In genomic region chr9:129676287-129676686, GRCh38 we compare ENCODE assay signal across 17 cellular contexts. TPM values are rescaled to one million over a fixed set of nuclear protein-coding genes. Genes with fewer than 3 reads are reported as not detected.
DNase-seq lines count a peak whose midpoint lies in the region; ATAC-seq, FAIRE-seq and TF ChIP-seq lines count a peak whose summit lies in the region.
"Had no signal": no experiment of that assay in that cellular context is flagged by ENCODE, and none has a peak within 500 bp of the region (broad histone marks: within the 10 kb centered on the region; RNA-seq: fewer than 3 reads in every experiment).

No MANE protein-coding gene starts in this region.

- no peaks in the 10 kb centered on the region for H3K9me1 ChIP-seq in K562 (ENCODE audit: control insufficient read depth, insufficient read depth, low read length)

- no peaks in the 10 kb centered on the region for H3K36me3 ChIP-seq in HEK293 (ENCODE audit: control insufficient read depth in 2 of 2, insufficient read depth in 1 of 2, low read length in 2 of 2)
- no peaks in the 10 kb centered on the region for H3K36me3 ChIP-seq in K562 (ENCODE audit: control insufficient read depth, insufficient read depth, low read length)

- H3K27ac ChIP-seq in HEK293 (ENCODE audit: extremely low read depth, low read depth, low read length) (no peak overlapping the region), K562 (ENCODE audit: extremely low read depth, low read depth, low read length) (no peak overlapping the region), skin epidermis (peak overlapping the region in 13 of 21 experiments; percentile 3 to 81 (median 42))

- CTCF ChIA-PET in HEK293 (lab: Yijun Ruan, JAX) = interaction anchor here (0.9 to 1.9 kb wide), 4 partner anchors 9 to 544 kb away, joined by 3 to 5 read pairs (median 3); no protein-coding TSS in a partner anchor
- CTCF ChIA-PET in K562 (lab: Yijun Ruan, JAX; ENCODE audit: low intra/inter-chr PET ratio) = no interaction called here

- no peak overlapping the region for H3K9ac ChIP-seq in K562 (ENCODE audit: insufficient read depth in 1 of 2, low read depth in 2 of 2, low read length in 2 of 2)
- H3K9ac ChIP-seq: SK-N-SH had no signal

- ATAC-seq in K562 = no peak
- ATAC-seq in HG02981 (IDR thresholded peaks at IDR 0.05; ENCODE audit: unreplicated experiment) = no peak

- FAIRE-seq in K562 (lab: Jason Lieb, UNC) = no peak
- FAIRE-seq: RCC 7860 had no signal

- H4K20me1 ChIP-seq in K562 (replicated peaks; ENCODE audit: control insufficient read depth, insufficient read depth, low read length) = peaks cover 35% of the 10 kb centered on the region

- no peaks in the 10 kb centered on the region for H3K79me2 ChIP-seq in K562 (ENCODE audit: control insufficient read depth, insufficient read depth, low read length)

- H3K4me1 ChIP-seq in HEK293 (ENCODE audit: control insufficient read depth, insufficient read depth, low read length) (no peaks in the 10 kb centered on the region), K562 (replicated peaks in 1 of 2; ENCODE audit: control insufficient read depth in 2 of 2, insufficient read depth in 2 of 2, low read length in 2 of 2) (peaks cover 0 to 35% of the 10 kb centered on the region in 2 experiments; a peak in 2 of 5 replicates)

- no peak for TF ChIP-seq POLR2A in K562 (conservative IDR thresholded peaks at IDR 0.05)

- DNase-seq in K562 (ENCODE audit: extremely low read depth in 1 of 4, low spot score in 3 of 4) (no peak), NCI-H82 treated with DMSO at 0.1 percent for 48 hours (lab: John Stamatoyannopoulos, UW; ENCODE audit: unreplicated experiment) (no peak), NCI-H82 (lab: John Stamatoyannopoulos, UW) (no peak)
- DNase-seq: COR-L47, DMS153, EL, GOT3, NCI-H1105 treated with DMSO at 0.1 percent for 48 hours, NCI-H345, Right ventricle myocardium superior had no signal

- TF ChIP-seq CTCF in HEK293 (tag by site-specific recombination; IDR thresholded peaks at IDR 0.05) (no peak), K562 (IDR thresholded peaks at IDR 0.05 in 2 of 3, conservative IDR thresholded peaks at IDR 0.05 in 1 of 3; ENCODE audit: insufficient read depth in 2 of 3, low read depth in 1 of 3, low read length in 3 of 3) (no peak)

- H3K4me2 ChIP-seq in K562 (ENCODE audit: insufficient read depth, low read length) = no peak overlapping the region
- H3K4me2 ChIP-seq: SK-N-SH had no signal

- no peak overlapping the region for H2AFZ ChIP-seq in K562 (ENCODE audit: low read depth, low read length)

- no peaks in the 10 kb centered on the region for H3K9me3 ChIP-seq in HEK293 (ENCODE audit: control insufficient read depth, insufficient read depth, low read depth, low read length)
- peaks cover 2% of the 10 kb centered on the region; the same call in 1 of the 2 replicates for H3K9me3 ChIP-seq in K562 (replicated peaks; ENCODE audit: control insufficient read depth, insufficient read depth, low read depth, low read length)
- H3K9me3 ChIP-seq: SK-N-SH had no signal

- no peak overlapping the region for H3K4me3 ChIP-seq in HEK293 (ENCODE audit: low read depth, low read length)
- H3K4me3 ChIP-seq in K562 = no peak overlapping the region
- no peak overlapping the region for H3K4me3 ChIP-seq in skin epidermis

- TF ChIP-seq RAD21 in K562 (CRISPR knock-in tag; conservative IDR thresholded peaks at IDR 0.05 in 1 of 2, IDR thresholded peaks at IDR 0.05 in 1 of 2) = no peak

- POLR2A ChIA-PET in HEK293 (lab: Yijun Ruan, JAX) (no interaction called here), K562 (lab: Yijun Ruan, JAX) (interaction anchor here (0.6 to 0.7 kb wide), 5 partner anchors 11 to 1363 kb away, joined by 3 to 4 read pairs (median 3); no protein-coding TSS in a partner anchor)

- no TSS peak for BruUV-seq in K562 (replicated peaks; lab: Mats Ljungman, UMichigan)

- H3K27me3 ChIP-seq in K562 (ENCODE audit: control insufficient read depth in 2 of 2, insufficient read depth in 2 of 2, low read length in 2 of 2) = peaks cover 39 to 78% of the 10 kb centered on the region in 2 experiments

- intact Hi-C loops in K562 (cut with micrococcal nuclease) = loop anchor here (10.0 kb wide), 1 partner anchor 981 kb away; no protein-coding TSS in a partner anchor

- in situ Hi-C loops in K562 (cut with MboI) = loop anchor here (10.0 kb wide), 1 partner anchor 1461 kb away; no protein-coding TSS in a partner anchor

- 10% methylated on average over 4 of the region's 4 CpGs for WGBS in K562 (ENCODE audit: insufficient coverage, low coverage, missing lambda C conversion rate)

- TF ChIP-seq EP300 in K562 (IDR thresholded peaks at IDR 0.05; ENCODE audit: low read length) = no peak

RNA-seq across cellular contexts. Expression of gene PRRX2, which starts 10.8 kb away (rescaled TPM):
- total RNA-seq in K562 (2011; cell fraction: chromatin; rRNA removed; ENCODE audit: low replicate concordance) = not detected in 2 replicates
- not detected in 2 replicates for total RNA-seq in K562 (2011; cell fraction: nucleolus; rRNA removed)
- not detected in 2 replicates for total RNA-seq in K562 (2011; cell fraction: nucleoplasm; rRNA removed)
- total RNA-seq in K562 (2014; rRNA removed) (not detected in 2 replicates), K562 (2014; rRNA removed; fragmentation: Illumina TruSeq; extraction: Trizol) (not detected in 2 replicates), K562 (2015; rRNA removed; fragmentation: Illumina TruSeq; extraction: Trizol) (not detected in 2 replicates), K562 (2021) (not detected in 2 replicates)
- polyA plus RNA-seq in K562 (2011; rRNA removed) (not detected in 2 replicates), K562 (2014; fragmentation: Illumina TruSeq; extraction: Trizol) (not detected in 2 replicates), K562 (2014; fragmentation: Nextera tagmentation; extraction: Ambion mirVana) (not detected), K562 (2014; rRNA removed) (0.21 TPM in 1 of 2 replicates, not detected in the other)
- 0.18 TPM in 1 of 2 replicates, not detected in the other for polyA plus RNA-seq in K562 (2011; cell fraction: cytosol; rRNA removed)
- 0.13 TPM in 1 of 2 replicates, not detected in the other for polyA plus RNA-seq in K562 (2011; cell fraction: nucleus; rRNA removed)
- not detected in 2 replicates for polyA plus RNA-seq in K562 (2012)
- not detected in 2 replicates for polyA minus RNA-seq in K562 (2011; rRNA and poly(A)+ RNA removed)
- polyA minus RNA-seq in K562 (2011; cell fraction: cytosol; rRNA and poly(A)+ RNA removed) = not detected in 2 replicates
- not detected in 2 replicates for polyA minus RNA-seq in K562 (2011; cell fraction: nucleus; rRNA and poly(A)+ RNA removed)
- total RNA-seq: LHCN-M2 had no signal
- polyA plus RNA-seq: IgD-negative memory B cell had no signal

RNA-seq across cellular contexts. Expression of gene ASB6, which starts 34.3 kb away (rescaled TPM):
- 8.0 and 24.6 TPM in 2 replicates for total RNA-seq in K562 (2011; cell fraction: chromatin; rRNA removed; ENCODE audit: low replicate concordance)
- total RNA-seq in K562 (2011; cell fraction: nucleolus; rRNA removed) = 20.2 and 20.4 TPM in 2 replicates
- 10.2 and 12.6 TPM in 2 replicates for total RNA-seq in K562 (2011; cell fraction: nucleoplasm; rRNA removed)
- total RNA-seq in K562 (2014; rRNA removed) (12.4 and 15.8 TPM in 2 replicates), K562 (2014; rRNA removed; fragmentation: Illumina TruSeq; extraction: Trizol) (4.1 and 4.9 TPM in 2 replicates), K562 (2015; rRNA removed; fragmentation: Illumina TruSeq; extraction: Trizol) (8.6 TPM in 2 replicates), K562 (2021) (17.1 and 17.3 TPM in 2 replicates)
- polyA plus RNA-seq in K562 (2011; rRNA removed) (11.3 and 13.1 TPM in 2 replicates), K562 (2014; fragmentation: Illumina TruSeq; extraction: Trizol) (12.8 and 13.1 TPM in 2 replicates), K562 (2014; fragmentation: Nextera tagmentation; extraction: Ambion mirVana) (1 to 10 TPM in 1 of 2 experiments, under 1 TPM in 1; 0.92 to 1.1 TPM), K562 (2014; rRNA removed) (17.8 and 19.5 TPM in 2 replicates)
- 10.5 and 18.2 TPM in 2 replicates for polyA plus RNA-seq in K562 (2011; cell fraction: cytosol; rRNA removed)
- polyA plus RNA-seq in K562 (2011; cell fraction: nucleus; rRNA removed) = 26.0 and 42.0 TPM in 2 replicates
- 11.4 and 12.4 TPM in 2 replicates for polyA plus RNA-seq in K562 (2012)
- 3.6 and 4.9 TPM in 2 replicates for polyA minus RNA-seq in K562 (2011; rRNA and poly(A)+ RNA removed)
- 5.0 and 6.1 TPM in 2 replicates for polyA minus RNA-seq in K562 (2011; cell fraction: cytosol; rRNA and poly(A)+ RNA removed)
- 7.3 and 9.0 TPM in 2 replicates for polyA minus RNA-seq in K562 (2011; cell fraction: nucleus; rRNA and poly(A)+ RNA removed)

RNA-seq across cellular contexts. Expression of gene NTMT1, which starts 50.3 kb away (rescaled TPM):
- total RNA-seq in K562 (2011; cell fraction: chromatin; rRNA removed; ENCODE audit: low replicate concordance) = 28.6 and 94.1 TPM in 2 replicates
- 70.3 and 71.4 TPM in 2 replicates for total RNA-seq in K562 (2011; cell fraction: nucleolus; rRNA removed)
- total RNA-seq in K562 (2011; cell fraction: nucleoplasm; rRNA removed) = 51.0 and 57.9 TPM in 2 replicates
- total RNA-seq in K562 (2014; rRNA removed) (116 and 120 TPM in 2 replicates), K562 (2014; rRNA removed; fragmentation: Illumina TruSeq; extraction: Trizol) (49.6 and 59.2 TPM in 2 replicates), K562 (2015; rRNA removed; fragmentation: Illumina TruSeq; extraction: Trizol) (74.3 and 78.1 TPM in 2 replicates), K562 (2021) (108 and 110 TPM in 2 replicates)
- polyA plus RNA-seq in K562 (2011; rRNA removed) (74.7 and 79.2 TPM in 2 replicates), K562 (2014; fragmentation: Illumina TruSeq; extraction: Trizol) (80.6 and 113 TPM in 2 replicates), K562 (2014; fragmentation: Nextera tagmentation; extraction: Ambion mirVana) (10 to 100 TPM; 42.1 to 67.0 TPM), K562 (2014; rRNA removed) (111 and 121 TPM in 2 replicates)
- polyA plus RNA-seq in K562 (2011; cell fraction: cytosol; rRNA removed) = 89.1 and 124 TPM in 2 replicates
- 42.9 and 47.3 TPM in 2 replicates for polyA plus RNA-seq in K562 (2011; cell fraction: nucleus; rRNA removed)
- 42.1 and 72.6 TPM in 2 replicates for polyA plus RNA-seq in K562 (2012)
- 34.5 and 60.2 TPM in 2 replicates for polyA minus RNA-seq in K562 (2011; rRNA and poly(A)+ RNA removed)
- polyA minus RNA-seq in K562 (2011; cell fraction: cytosol; rRNA and poly(A)+ RNA removed) = 23.4 and 42.2 TPM in 2 replicates
- 14.7 and 15.7 TPM in 2 replicates for polyA minus RNA-seq in K562 (2011; cell fraction: nucleus; rRNA and poly(A)+ RNA removed)

RNA-seq across cellular contexts. Expression of gene C9orf50, which starts 55.4 kb away (rescaled TPM):
- not detected in 2 replicates for total RNA-seq in K562 (2011; cell fraction: chromatin; rRNA removed; ENCODE audit: low replicate concordance)
- total RNA-seq in K562 (2011; cell fraction: nucleolus; rRNA removed) = not detected in 2 replicates
- not detected in 2 replicates for total RNA-seq in K562 (2011; cell fraction: nucleoplasm; rRNA removed)
- total RNA-seq in K562 (2014; rRNA removed) = 0.12 TPM in 1 of 2 replicates, not detected in the other
- total RNA-seq in K562 (2014; rRNA removed; fragmentation: Illumina TruSeq; extraction: Trizol) = not detected in 2 replicates
- total RNA-seq in K562 (2015; rRNA removed; fragmentation: Illumina TruSeq; extraction: Trizol) = not detected in 2 replicates
- not detected in 2 replicates for total RNA-seq in K562 (2021)
- not detected in 2 replicates for polyA plus RNA-seq in K562 (2011; rRNA removed)
- not detected in 2 replicates for polyA plus RNA-seq in K562 (2011; cell fraction: cytosol; rRNA removed)
- polyA plus RNA-seq in K562 (2011; cell fraction: nucleus; rRNA removed) = not detected in 2 replicates
- not detected in 2 replicates for polyA plus RNA-seq in K562 (2012)
- polyA plus RNA-seq in K562 (2014; fragmentation: Illumina TruSeq; extraction: Trizol) = not detected in 2 replicates
- polyA plus RNA-seq in K562 (2014; fragmentation: Nextera tagmentation; extraction: Ambion mirVana) = not detected
- not detected in 2 replicates for polyA plus RNA-seq in K562 (2014; rRNA removed)
- polyA minus RNA-seq in K562 (2011; rRNA and poly(A)+ RNA removed) = not detected in 2 replicates
- not detected in 2 replicates for polyA minus RNA-seq in K562 (2011; cell fraction: cytosol; rRNA and poly(A)+ RNA removed)
- polyA minus RNA-seq in K562 (2011; cell fraction: nucleus; rRNA and poly(A)+ RNA removed) = not detected in 2 replicates
- total RNA-seq: LHCN-M2, Right ventricle myocardium superior had no signal
- polyA plus RNA-seq: IgD-negative memory B cell had no signal

Comparison
In these comparisons a context has a peak if more than half of its experiments do, and no peak if none do; other contexts are left out.
1. H3K27ac ChIP-seq: peak in skin epidermis (13 of 21); none in HEK293 (single experiment) and K562 (single experiment).
2. Of the 44 proteins assayed by ChIP-seq in both K562 and HEK293: peak only in K562: TRIM28; only in HEK293: none; in both: none; in neither: 43.